Comparison of ENCODE assay signal across 18 cellular contexts in the genomic region with DNA sequence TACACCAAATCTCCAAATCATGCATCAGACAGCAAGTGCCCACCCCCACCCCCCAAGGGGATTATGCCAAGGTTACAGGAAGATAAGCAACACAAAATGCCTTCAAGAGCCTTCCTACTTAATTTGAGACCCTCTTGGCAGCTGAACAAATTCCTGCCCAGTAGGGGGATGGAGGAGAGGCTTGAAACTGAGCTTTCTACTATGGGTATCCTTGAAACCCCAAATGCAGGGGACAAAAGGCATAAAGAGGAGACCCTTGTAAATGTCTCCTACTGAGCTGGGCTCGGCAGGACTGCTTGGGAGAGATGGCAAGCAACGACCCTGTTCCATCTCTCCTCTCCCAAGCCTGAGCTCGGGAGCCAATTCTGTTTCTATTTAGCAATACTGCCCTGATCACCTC. TPM values are rescaled to one million over a fixed set of nuclear protein-coding genes. Genes with fewer than 3 reads are reported as not detected.
A peak's percentile ranks its signal among the peaks of the same experiment; 100 is the strongest.
DNase-seq lines count a peak whose midpoint lies in the region; FAIRE-seq and TF ChIP-seq lines count a peak whose summit lies in the region.
"Had no signal": no experiment of that assay in that cellular context is flagged by ENCODE, and none has a peak within 500 bp of the region (broad histone marks: within the 10 kb centered on the region; RNA-seq: fewer than 3 reads in every experiment).

No MANE protein-coding gene starts in this region.

- H3K4me3 Mint-ChIP-seq in activated naive CD8-positive, alpha-beta T cell = peak overlapping the region; percentile 91
- no peak overlapping the region for H3K4me3 Mint-ChIP-seq in activated naive CD8-positive, alpha-beta T cell treated with anti-CD3 and anti-CD28 coated beads for 36 hours
- no peak overlapping the region for H3K4me3 Mint-ChIP-seq in HFFc6

- DNase-seq in activated naive CD8-positive, alpha-beta T cell treated with anti-CD3 and anti-CD28 coated beads for 36 hours = no peak
- DNase-seq in NT2/D1 (ENCODE audit: low read depth, low spot score) = no peak
- DNase-seq in epithelial cell of proximal tubule (ENCODE audit: low read depth) = no peak
- no peak for DNase-seq in HFFc6
- no peak for DNase-seq in RCC 7860 (ENCODE audit: low spot score)
- DNase-seq in NOMO-1 treated with dmso at 0.1 percent for 144 hours (lab: John Stamatoyannopoulos, UW; ENCODE audit: unreplicated experiment) = no peak
- DNase-seq: COR-L47, foreskin fibroblast, NCI-H2171 treated with DMSO at 0.1 percent for 48 hours, retina, stomach, uterus had no signal

- TF ChIP-seq CTCF in epithelial cell of proximal tubule (conservative IDR thresholded peaks at IDR 0.05; ENCODE audit: low read depth, low read length) = no peak
- no peak for TF ChIP-seq CTCF in HFFc6 (IDR thresholded peaks at IDR 0.05)

- H3K27ac Mint-ChIP-seq in activated naive CD8-positive, alpha-beta T cell = peak overlapping the region; percentile 3
- no peak overlapping the region for H3K27ac Mint-ChIP-seq in activated naive CD8-positive, alpha-beta T cell treated with anti-CD3 and anti-CD28 coated beads for 36 hours
- no peak overlapping the region for H3K27ac Mint-ChIP-seq in HFFc6

- peaks cover 3% of the 10 kb centered on the region for H3K36me3 Mint-ChIP-seq in activated naive CD8-positive, alpha-beta T cell
- H3K36me3 Mint-ChIP-seq in activated naive CD8-positive, alpha-beta T cell treated with anti-CD3 and anti-CD28 coated beads for 36 hours = peaks cover 26% of the 10 kb centered on the region
- H3K36me3 Mint-ChIP-seq in HFFc6 (ENCODE audit: low read depth) = peaks cover 15% of the 10 kb centered on the region

- FAIRE-seq in RCC 7860 (lab: Jason Lieb, UNC) = no peak
- FAIRE-seq: colon, endothelial cell of umbilical vein, HTR-8/SVneo had no signal

- H3K9ac ChIP-seq in NT2/D1 (ENCODE audit: insufficient read length, low read depth) (peak overlapping the region; percentile 5), skeletal muscle satellite cell (ENCODE audit: low read depth, low read length) (no peak overlapping the region)

- H3K36me3 ChIP-seq in NT2/D1 (ENCODE audit: insufficient read depth, insufficient read length, low read length) (peaks cover 58% of the 10 kb centered on the region), skeletal muscle satellite cell (ENCODE audit: insufficient read depth, low read length) (peaks cover 21% of the 10 kb centered on the region)
- H3K36me3 ChIP-seq: uterus had no signal

- peaks cover 5% of the 10 kb centered on the region for H3K27me3 ChIP-seq in NT2/D1 (ENCODE audit: insufficient read depth, insufficient read length)
- H3K27me3 ChIP-seq in skeletal muscle satellite cell (ENCODE audit: control insufficient read depth, insufficient read depth, low read length) = no peaks in the 10 kb centered on the region
- H3K27me3 ChIP-seq: stomach, uterus had no signal

- no peaks in the 10 kb centered on the region for H3K27me3 Mint-ChIP-seq in activated naive CD8-positive, alpha-beta T cell
- no peaks in the 10 kb centered on the region for H3K27me3 Mint-ChIP-seq in activated naive CD8-positive, alpha-beta T cell treated with anti-CD3 and anti-CD28 coated beads for 36 hours
- H3K27me3 Mint-ChIP-seq in HFFc6 (ENCODE audit: insufficient read depth) = peaks cover 4% of the 10 kb centered on the region

- peak overlapping the region; percentile 99 for H3K4me2 ChIP-seq in skeletal muscle satellite cell (ENCODE audit: low read length)

- peaks cover 81% of the 10 kb centered on the region for H3K4me1 Mint-ChIP-seq in activated naive CD8-positive, alpha-beta T cell (ENCODE audit: low read depth)
- H3K4me1 Mint-ChIP-seq in activated naive CD8-positive, alpha-beta T cell treated with anti-CD3 and anti-CD28 coated beads for 36 hours = peaks cover 75% of the 10 kb centered on the region
- peaks cover 48% of the 10 kb centered on the region for H3K4me1 Mint-ChIP-seq in HFFc6 (ENCODE audit: low read depth)

- no peak overlapping the region for H3K4me3 ChIP-seq in NT2/D1 (ENCODE audit: insufficient read length, low read depth)
- H3K4me3 ChIP-seq in epithelial cell of proximal tubule (ENCODE audit: low read depth, low read length) = peak overlapping the region; percentile 37
- no peak overlapping the region for H3K4me3 ChIP-seq in skeletal muscle satellite cell (ENCODE audit: low read length)
- H3K4me3 ChIP-seq: uterus had no signal

- peaks cover 24% of the 10 kb centered on the region for H3K4me1 ChIP-seq in NT2/D1 (ENCODE audit: insufficient read depth, insufficient read length)
- peaks cover 41% of the 10 kb centered on the region for H3K4me1 ChIP-seq in skeletal muscle satellite cell (ENCODE audit: control insufficient read depth, insufficient read depth, low read length)

- no peaks in the 10 kb centered on the region for H3K9me3 ChIP-seq in NT2/D1 (ENCODE audit: insufficient read depth, low read length)
- no peaks in the 10 kb centered on the region for H3K9me3 ChIP-seq in skeletal muscle satellite cell (replicated peaks; ENCODE audit: low read length)
- H3K9me3 ChIP-seq: stomach, uterus had no signal

- no peaks in the 10 kb centered on the region for H3K9me3 Mint-ChIP-seq in activated naive CD8-positive, alpha-beta T cell (ENCODE audit: low read depth)
- H3K9me3 Mint-ChIP-seq in activated naive CD8-positive, alpha-beta T cell treated with anti-CD3 and anti-CD28 coated beads for 36 hours = no peaks in the 10 kb centered on the region
- no peaks in the 10 kb centered on the region for H3K9me3 Mint-ChIP-seq in HFFc6

RNA-seq across cellular contexts. Expression of gene SLC41A1, which starts 3.5 kb away (rescaled TPM):
- total RNA-seq in activated naive CD8-positive, alpha-beta T cell treated with anti-CD3 and anti-CD28 coated beads for 36 hours = 10 to 100 TPM; 31.5 to 31.6 TPM
- 10.9 and 14.0 TPM in 2 replicates for total RNA-seq in epithelial cell of proximal tubule
- total RNA-seq in skeletal muscle satellite cell (2012; rRNA removed) = 14.4 and 16.7 TPM in 2 replicates
- total RNA-seq in HFFc6 (2021; fragmentation: NEBNext Ultra II Directional; extraction: Animal tissue kit (Norgen Biotek cat#: 25700)) = 10 to 100 TPM; 31.6 to 39.8 (median 35.5) TPM

RNA-seq across cellular contexts. Expression of gene RAB29, which starts 34.2 kb away (rescaled TPM):
- 10 to 100 TPM; 31.0 to 31.7 TPM for total RNA-seq in activated naive CD8-positive, alpha-beta T cell treated with anti-CD3 and anti-CD28 coated beads for 36 hours
- 10.0 and 12.0 TPM in 2 replicates for total RNA-seq in epithelial cell of proximal tubule
- 14.6 and 16.7 TPM in 2 replicates for total RNA-seq in skeletal muscle satellite cell (2012; rRNA removed)
- 10 to 100 TPM; 10.6 to 13.0 (median 11.5) TPM for total RNA-seq in HFFc6 (2021; fragmentation: NEBNext Ultra II Directional; extraction: Animal tissue kit (Norgen Biotek cat#: 25700))

RNA-seq across cellular contexts. Expression of gene PM20D1, which starts 40.5 kb away (rescaled TPM):
- under 1 TPM; 0.20 to 0.25 TPM for total RNA-seq in activated naive CD8-positive, alpha-beta T cell treated with anti-CD3 and anti-CD28 coated beads for 36 hours
- not detected in 2 replicates for total RNA-seq in epithelial cell of proximal tubule
- total RNA-seq in skeletal muscle satellite cell (2012; rRNA removed) = not detected in 2 replicates
- total RNA-seq in HFFc6 (2021; fragmentation: NEBNext Ultra II Directional; extraction: Animal tissue kit (Norgen Biotek cat#: 25700)) = not detected
- total RNA-seq: endothelial cell of umbilical vein, LHCN-M2 had no signal

RNA-seq across cellular contexts. Expression of gene NUCKS1, which starts 59.5 kb away (rescaled TPM):
- 100 to 1,000 TPM; 174 TPM for total RNA-seq in activated naive CD8-positive, alpha-beta T cell treated with anti-CD3 and anti-CD28 coated beads for 36 hours
- total RNA-seq in epithelial cell of proximal tubule = 92.5 and 104 TPM in 2 replicates
- total RNA-seq in skeletal muscle satellite cell (2012; rRNA removed) = 111 and 159 TPM in 2 replicates
- 100 to 1,000 TPM; 187 to 259 (median 222) TPM for total RNA-seq in HFFc6 (2021; fragmentation: NEBNext Ultra II Directional; extraction: Animal tissue kit (Norgen Biotek cat#: 25700))
